Comparison of ENCODE assay signal across 1 cellular context in the genomic region with DNA sequence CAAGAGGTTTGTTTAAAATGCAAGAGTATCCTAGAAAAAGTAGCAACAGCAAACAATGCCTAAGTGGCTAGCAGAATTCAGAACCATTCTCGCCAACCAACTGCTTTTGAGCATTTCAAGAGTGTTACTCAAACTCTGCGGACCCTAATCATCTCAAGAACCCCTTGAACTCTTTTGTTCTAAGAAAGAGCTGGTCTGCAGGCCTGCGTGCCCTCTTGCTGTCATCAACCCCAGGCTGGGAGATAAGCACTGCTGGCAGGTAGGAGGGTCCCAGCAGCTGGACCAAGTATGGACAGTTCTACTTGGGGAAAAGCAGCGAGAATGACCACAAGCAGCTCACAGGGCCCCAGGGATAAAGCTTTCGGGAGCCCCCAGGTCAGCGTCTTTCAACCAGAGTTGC.
TF ChIP-seq lines count a peak whose summit lies in the region.

No MANE protein-coding gene starts in this region.

TF ChIP-seq in HEK293, 187 proteins besides CTCF, POLR2A, EP300 and RAD21 (continued from another document):
- TF ChIP-seq, protein P1, sequence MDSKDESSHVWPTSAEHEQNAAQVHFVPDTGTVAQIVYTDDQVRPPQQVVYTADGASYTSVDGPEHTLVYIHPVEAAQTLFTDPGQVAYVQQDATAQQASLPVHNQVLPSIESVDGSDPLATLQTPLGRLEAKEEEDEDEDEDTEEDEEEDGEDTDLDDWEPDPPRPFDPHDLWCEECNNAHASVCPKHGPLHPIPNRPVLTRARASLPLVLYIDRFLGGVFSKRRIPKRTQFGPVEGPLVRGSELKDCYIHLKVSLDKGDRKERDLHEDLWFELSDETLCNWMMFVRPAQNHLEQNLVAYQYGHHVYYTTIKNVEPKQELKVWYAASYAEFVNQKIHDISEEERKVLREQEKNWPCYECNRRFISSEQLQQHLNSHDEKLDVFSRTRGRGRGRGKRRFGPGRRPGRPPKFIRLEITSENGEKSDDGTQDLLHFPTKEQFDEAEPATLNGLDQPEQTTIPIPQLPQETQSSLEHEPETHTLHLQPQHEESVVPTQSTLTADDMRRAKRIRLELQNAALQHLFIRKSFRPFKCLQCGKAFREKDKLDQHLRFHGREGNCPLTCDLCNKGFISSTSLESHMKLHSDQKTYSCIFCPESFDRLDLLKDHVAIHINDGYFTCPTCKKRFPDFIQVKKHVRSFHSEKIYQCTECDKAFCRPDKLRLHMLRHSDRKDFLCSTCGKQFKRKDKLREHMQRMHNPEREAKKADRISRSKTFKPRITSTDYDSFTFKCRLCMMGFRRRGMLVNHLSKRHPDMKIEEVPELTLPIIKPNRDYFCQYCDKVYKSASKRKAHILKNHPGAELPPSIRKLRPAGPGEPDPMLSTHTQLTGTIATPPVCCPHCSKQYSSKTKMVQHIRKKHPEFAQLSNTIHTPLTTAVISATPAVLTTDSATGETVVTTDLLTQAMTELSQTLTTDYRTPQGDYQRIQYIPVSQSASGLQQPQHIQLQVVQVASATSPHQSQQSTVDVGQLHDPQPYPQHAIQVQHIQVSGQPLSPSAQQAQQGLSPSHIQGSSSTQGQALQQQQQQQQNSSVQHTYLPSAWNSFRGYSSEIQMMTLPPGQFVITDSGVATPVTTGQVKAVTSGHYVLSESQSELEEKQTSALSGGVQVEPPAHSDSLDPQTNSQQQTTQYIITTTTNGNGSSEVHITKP (tag by site-specific recombination; IDR thresholded peaks at IDR 0.05), result peak; percentile 81; the same call in 1 of the 2 replicates
- no peak for TF ChIP-seq MYNN (tag by site-specific recombination; IDR thresholded peaks at IDR 0.05; ENCODE audit: borderline replicate concordance)
- TF ChIP-seq, protein P2, sequence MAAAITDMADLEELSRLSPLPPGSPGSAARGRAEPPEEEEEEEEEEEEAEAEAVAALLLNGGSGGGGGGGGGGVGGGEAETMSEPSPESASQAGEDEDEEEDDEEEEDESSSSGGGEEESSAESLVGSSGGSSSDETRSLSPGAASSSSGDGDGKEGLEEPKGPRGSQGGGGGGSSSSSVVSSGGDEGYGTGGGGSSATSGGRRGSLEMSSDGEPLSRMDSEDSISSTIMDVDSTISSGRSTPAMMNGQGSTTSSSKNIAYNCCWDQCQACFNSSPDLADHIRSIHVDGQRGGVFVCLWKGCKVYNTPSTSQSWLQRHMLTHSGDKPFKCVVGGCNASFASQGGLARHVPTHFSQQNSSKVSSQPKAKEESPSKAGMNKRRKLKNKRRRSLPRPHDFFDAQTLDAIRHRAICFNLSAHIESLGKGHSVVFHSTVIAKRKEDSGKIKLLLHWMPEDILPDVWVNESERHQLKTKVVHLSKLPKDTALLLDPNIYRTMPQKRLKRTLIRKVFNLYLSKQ (tag by site-specific recombination; IDR thresholded peaks at IDR 0.05; ENCODE audit: borderline replicate concordance), result no peak
- TF ChIP-seq ZNF843 (tag by site-specific recombination; IDR thresholded peaks at IDR 0.05), result no peak
- TF ChIP-seq ZNF548 (tag by site-specific recombination; IDR thresholded peaks at IDR 0.05), result no peak
